1 cellular context compared by ENCODE assay signal in the genomic region with DNA sequence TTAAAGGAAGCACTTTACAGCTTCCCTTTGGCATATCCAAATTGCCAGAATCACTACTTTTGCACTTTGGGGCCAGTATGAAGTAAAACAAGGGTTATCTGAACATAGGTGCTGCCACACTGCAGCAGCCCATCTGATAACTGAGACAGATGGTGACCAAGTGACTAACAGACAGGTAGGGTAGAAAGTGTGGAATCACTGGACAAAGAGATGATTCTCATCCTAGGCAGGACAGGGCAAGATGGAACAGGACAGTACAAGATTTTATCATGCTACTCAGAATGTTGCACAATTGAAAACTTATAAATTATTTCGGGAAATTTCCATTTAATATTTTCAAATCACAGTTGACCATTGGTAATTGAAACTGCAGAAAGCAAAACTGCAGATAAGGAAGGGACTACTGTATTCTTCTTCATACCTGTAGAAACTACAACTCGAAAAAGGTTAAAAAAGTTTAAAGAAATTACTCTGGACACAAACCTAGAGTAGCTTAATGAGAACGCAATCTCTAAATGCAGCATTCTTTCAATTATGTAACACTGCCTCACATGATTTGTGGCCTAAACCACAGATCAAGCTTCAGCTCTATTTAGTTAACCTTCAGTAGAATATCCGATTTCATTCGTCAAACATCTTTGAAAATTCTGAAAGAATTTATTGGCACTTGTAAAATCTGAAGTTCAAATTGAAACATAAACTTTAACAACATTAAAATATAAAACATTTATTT.
TF ChIP-seq lines count a peak whose summit lies in the region.

No MANE protein-coding gene starts in this region.

TF ChIP-seq in HepG2, 621 proteins besides CTCF, POLR2A, EP300 and RAD21:
- TF ChIP-seq SYNCRIP (IDR thresholded peaks at IDR 0.05; ENCODE audit: insufficient read depth, low read depth, low read length) (no peak), ZNF136 (CRISPR knock-in tag; IDR thresholded peaks at IDR 0.05; ENCODE audit: low read depth) (no peak), RBFOX2 (IDR thresholded peaks at IDR 0.05; ENCODE audit: low read depth, low read length) (no peak), MTA3 (CRISPR knock-in tag; IDR thresholded peaks at IDR 0.05) (0 out of 2 replicates have a peak, but pooled peaks have one; percentile 26)
- TF ChIP-seq, protein P1, sequence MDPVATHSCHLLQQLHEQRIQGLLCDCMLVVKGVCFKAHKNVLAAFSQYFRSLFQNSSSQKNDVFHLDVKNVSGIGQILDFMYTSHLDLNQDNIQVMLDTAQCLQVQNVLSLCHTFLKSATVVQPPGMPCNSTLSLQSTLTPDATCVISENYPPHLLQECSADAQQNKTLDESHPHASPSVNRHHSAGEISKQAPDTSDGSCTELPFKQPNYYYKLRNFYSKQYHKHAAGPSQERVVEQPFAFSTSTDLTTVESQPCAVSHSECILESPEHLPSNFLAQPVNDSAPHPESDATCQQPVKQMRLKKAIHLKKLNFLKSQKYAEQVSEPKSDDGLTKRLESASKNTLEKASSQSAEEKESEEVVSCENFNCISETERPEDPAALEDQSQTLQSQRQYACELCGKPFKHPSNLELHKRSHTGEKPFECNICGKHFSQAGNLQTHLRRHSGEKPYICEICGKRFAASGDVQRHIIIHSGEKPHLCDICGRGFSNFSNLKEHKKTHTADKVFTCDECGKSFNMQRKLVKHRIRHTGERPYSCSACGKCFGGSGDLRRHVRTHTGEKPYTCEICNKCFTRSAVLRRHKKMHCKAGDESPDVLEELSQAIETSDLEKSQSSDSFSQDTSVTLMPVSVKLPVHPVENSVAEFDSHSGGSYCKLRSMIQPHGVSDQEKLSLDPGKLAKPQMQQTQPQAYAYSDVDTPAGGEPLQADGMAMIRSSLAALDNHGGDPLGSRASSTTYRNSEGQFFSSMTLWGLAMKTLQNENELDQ (CRISPR knock-in tag; IDR thresholded peaks at IDR 0.05; ENCODE audit: borderline replicate concordance) = no peak
